8 cellular contexts compared by ENCODE assay signal in the genomic region with DNA sequence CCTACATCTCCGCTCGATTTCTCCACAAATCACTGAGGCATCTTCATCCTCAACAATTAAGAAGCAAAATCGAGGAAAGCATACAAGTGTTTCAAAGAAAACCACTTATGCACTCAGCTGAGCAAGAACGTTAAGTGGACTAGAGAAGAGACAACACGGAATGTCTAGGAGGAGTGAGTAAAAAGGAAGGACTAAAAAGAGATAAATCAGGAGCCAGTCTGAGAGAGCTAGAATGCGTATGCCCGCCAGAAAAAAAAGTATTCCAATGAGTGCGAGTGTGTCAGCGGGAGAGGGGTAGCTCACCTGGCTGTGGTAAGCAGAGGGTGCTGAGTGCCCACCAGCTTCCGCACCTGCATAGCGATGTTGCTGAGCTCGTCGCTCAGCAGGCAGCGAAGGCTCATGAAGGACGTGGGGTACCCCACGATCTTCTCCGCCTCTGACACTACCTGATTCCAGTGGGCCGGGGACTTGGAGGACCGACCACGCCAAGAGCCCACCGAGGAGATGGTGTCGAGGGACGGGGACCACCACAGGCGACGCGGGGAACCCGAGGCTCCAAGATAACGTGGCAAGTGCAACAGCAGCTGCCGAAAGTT. TPM values are rescaled to one million over a fixed set of nuclear protein-coding genes. Genes with fewer than 3 reads are reported as not detected.
DNase-seq lines count a peak whose midpoint lies in the region; TF ChIP-seq lines count a peak whose summit lies in the region.

No MANE protein-coding gene starts in this region.

- H3K27ac ChIP-seq in WERI-Rb-1 (peak overlapping the region; percentile 52), endodermal cell (ENCODE audit: low read depth, low read length) (peak overlapping the region; percentile 74)

- H3K9ac ChIP-seq in endodermal cell (ENCODE audit: extremely low read depth, low read length, poor library complexity, severe bottlenecking) = peak overlapping the region; percentile 84

- no peak for TF ChIP-seq CTCF in WERI-Rb-1 (IDR thresholded peaks at IDR 0.05; ENCODE audit: low read depth, low read length)
- no peak for TF ChIP-seq CTCF in endodermal cell (conservative IDR thresholded peaks at IDR 0.05)
- TF ChIP-seq CTCF in type B pancreatic cell (conservative IDR thresholded peaks at IDR 0.05) = no peak

- no peaks in the 10 kb centered on the region for H3K9me3 Mint-ChIP-seq in endodermal cell
- no peaks in the 10 kb centered on the region for H3K9me3 Mint-ChIP-seq in type B pancreatic cell

- in situ Hi-C loops in HAP-1 (cut with MboI; ENCODE audit: low sequenced_read_pairs) = no loop called here

- H3K27ac Mint-ChIP-seq in endodermal cell (peak overlapping the region; percentile 96), type B pancreatic cell (peak overlapping the region; percentile 87)

- DNase-seq in NCI-H524 (lab: John Stamatoyannopoulos, UW) = peak; percentile 56 to 57
- no peak for DNase-seq in NCI-H524 treated with DMSO at 0.1 percent for 48 hours (lab: John Stamatoyannopoulos, UW)
- DNase-seq in HAP-1 (ENCODE audit: low spot score in 2 of 2) = peak in 1 of 2 experiments; percentile 38
- DNase-seq in M059J (ENCODE audit: low read depth) = peak; percentile 42
- no peak for DNase-seq in WERI-Rb-1
- DNase-seq in endodermal cell = no peak
- DNase-seq in mucosa of gallbladder (ENCODE audit: low spot score) = peak; percentile 10
- DNase-seq in type B pancreatic cell (ENCODE audit: extremely low spot score, unreplicated experiment) = no peak

- H3K36me3 ChIP-seq in HAP-1 (replicated peaks) = peaks cover 4% of the 10 kb centered on the region; the same call in 1 of the 2 replicates
- no peaks in the 10 kb centered on the region for H3K36me3 ChIP-seq in WERI-Rb-1
- H3K36me3 ChIP-seq in endodermal cell (ENCODE audit: control insufficient read depth, insufficient read depth, low read length) = no peaks in the 10 kb centered on the region

- H3K27me3 ChIP-seq in HAP-1 (ENCODE audit: low read depth) (no peaks in the 10 kb centered on the region), WERI-Rb-1 (ENCODE audit: insufficient read depth, low read depth, severe bottlenecking) (no peaks in the 10 kb centered on the region), endodermal cell (ENCODE audit: control insufficient read depth, insufficient read depth, low read length, poor library complexity, severe bottlenecking) (no peaks in the 10 kb centered on the region)

- H3K27me3 Mint-ChIP-seq in endodermal cell (ENCODE audit: insufficient read depth) = no peaks in the 10 kb centered on the region
- no peaks in the 10 kb centered on the region for H3K27me3 Mint-ChIP-seq in type B pancreatic cell

- H3K4me3 ChIP-seq in HAP-1 (peak overlapping the region; percentile 90), WERI-Rb-1 (ENCODE audit: low read depth, low read length) (peak overlapping the region; percentile 76), endodermal cell (ENCODE audit: low read length) (peak overlapping the region; percentile 99)

- H3K9me3 ChIP-seq in HAP-1 (no peaks in the 10 kb centered on the region), WERI-Rb-1 (ENCODE audit: severe bottlenecking) (no peaks in the 10 kb centered on the region), endodermal cell (ENCODE audit: control insufficient read depth, low read length) (no peaks in the 10 kb centered on the region)

- H3K4me1 ChIP-seq in HAP-1 (peaks cover 14% of the 10 kb centered on the region), endodermal cell (ENCODE audit: control insufficient read depth, insufficient read depth, low read length) (no peaks in the 10 kb centered on the region)

- H3K36me3 Mint-ChIP-seq in endodermal cell (ENCODE audit: low read depth) (no peaks in the 10 kb centered on the region), type B pancreatic cell (no peaks in the 10 kb centered on the region)

- H3K4me1 Mint-ChIP-seq in endodermal cell (peaks cover 4% of the 10 kb centered on the region), type B pancreatic cell (ENCODE audit: unreplicated experiment) (peaks cover 8% of the 10 kb centered on the region)

- 1 to 4% methylated on average over 14 to 29 of the region's 29 CpGs for WGBS in endodermal cell (ENCODE audit: insufficient coverage in 1 of 2, insufficient read length in 1 of 2), 2 experiments

- H3K4me3 Mint-ChIP-seq in endodermal cell (peak overlapping the region; percentile 95), type B pancreatic cell (peak overlapping the region; percentile 94)

RNA-seq across cellular contexts. Expression of a gene that starts 0.6 kb away (rescaled TPM):
- 17.2 and 18.9 TPM in 2 replicates for total RNA-seq in M059J (2014; rRNA removed; shearing (Covaris generic))
- total RNA-seq in endodermal cell = 10 to 100 TPM in 1 of 2 donors, 1 to 10 TPM in 1; 8.2 to 13.7 TPM
- polyA plus RNA-seq in endodermal cell (2013, experiment 1 of 2) = 11.3 TPM
- 10.0 TPM for polyA plus RNA-seq in endodermal cell (2013, experiment 2 of 2)
- total RNA-seq in mucosa of gallbladder = 17.7 TPM
- 15.2 and 16.1 TPM in 2 replicates for total RNA-seq in type B pancreatic cell (ENCODE audit: low replicate concordance)

RNA-seq across cellular contexts. Expression of a gene that starts 31.1 kb away (rescaled TPM):
- total RNA-seq in M059J (2014; rRNA removed; shearing (Covaris generic)) = 1.6 and 2.7 TPM in 2 replicates
- total RNA-seq in endodermal cell = 1 to 10 TPM; 1.5 to 1.9 TPM
- 11.8 TPM for polyA plus RNA-seq in endodermal cell (2013, experiment 1 of 2)
- polyA plus RNA-seq in endodermal cell (2013, experiment 2 of 2) = 14.2 TPM
- total RNA-seq in mucosa of gallbladder = 11.0 TPM
- 1.8 and 19.4 TPM in 2 replicates for total RNA-seq in type B pancreatic cell (ENCODE audit: low replicate concordance)

Comparison
In these comparisons a context has a peak if more than half of its experiments do, and no peak if none do; other contexts are left out.
1. DNase-seq: peak in NCI-H524 (2 of 2), M059J (single experiment) and mucosa of gallbladder (single experiment); none in NCI-H524 treated with DMSO at 0.1 percent for 48 hours (single experiment), WERI-Rb-1 (single experiment), endodermal cell (single experiment) and type B pancreatic cell (single experiment).
2. Peak in every context shown above with its lines, with median percentiles within 50 percentile points of each other: H3K4me3 ChIP-seq.